Comparison of ENCODE assay signal across 8 cellular contexts in the genomic region with DNA sequence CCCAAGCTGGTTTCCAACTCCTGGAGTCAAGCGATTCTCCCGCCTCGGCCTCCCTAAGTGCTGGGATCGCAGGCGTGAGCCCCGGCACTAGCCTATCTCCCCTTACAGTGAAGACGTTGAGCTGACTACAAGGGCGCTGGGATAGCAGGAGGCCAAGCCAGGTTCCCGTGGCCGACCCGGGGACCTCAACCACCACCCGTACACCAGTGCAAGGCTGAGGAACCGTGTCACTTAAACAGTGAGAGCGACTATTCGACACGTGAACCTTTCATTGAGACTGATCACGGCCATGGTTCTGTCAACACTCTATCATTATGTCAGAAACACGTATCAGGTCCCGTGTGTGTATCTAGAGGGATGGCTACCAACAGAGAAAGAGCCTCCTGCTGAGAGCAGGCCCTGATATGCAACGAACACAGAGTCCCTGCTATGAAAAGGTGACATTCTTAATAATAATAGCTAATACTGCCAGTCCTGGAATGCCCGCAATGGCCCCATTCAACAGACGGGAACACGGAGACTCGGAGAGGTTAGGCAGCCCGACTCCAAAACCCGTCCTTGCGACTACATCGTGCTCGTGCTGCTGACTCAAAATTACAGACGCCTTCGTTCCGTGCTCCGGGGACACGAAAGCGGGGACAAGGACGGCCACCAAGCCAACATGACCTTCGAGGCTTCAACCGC. TPM values are rescaled to one million over a fixed set of nuclear protein-coding genes. Genes with fewer than 3 reads are reported as not detected.
DNase-seq lines count a peak whose midpoint lies in the region; ATAC-seq and TF ChIP-seq lines count a peak whose summit lies in the region.

No MANE protein-coding gene starts in this region.

- H3K23ac ChIP-seq in trophoblast cell (ENCODE audit: low read length) = no peak overlapping the region

- peaks cover 13% of the 10 kb centered on the region for H3K79me1 ChIP-seq in trophoblast cell (ENCODE audit: low read length)

- H3K4me2 ChIP-seq in trophoblast cell (ENCODE audit: low read length) = peak overlapping the region; percentile 77

- H3K18ac ChIP-seq in trophoblast cell (ENCODE audit: low read length) = peak overlapping the region; percentile 92

- peak overlapping the region; percentile 99 for H3K4ac ChIP-seq in trophoblast cell (ENCODE audit: low read depth, low read length)

- H3K79me2 ChIP-seq in trophoblast cell (ENCODE audit: control insufficient read depth, insufficient read depth, low read length, poor library complexity) = peaks cover 32% of the 10 kb centered on the region

- DNase-seq in G401 (ENCODE audit: low spot score) = peak; percentile 17
- no peak for DNase-seq in Jurkat, Clone E6-1 (ENCODE audit: low read depth, low spot score)
- peak; percentile 57 for DNase-seq in activated CD8-positive, alpha-beta memory T cell treated with anti-CD3 and anti-CD28 coated beads, Interleukin-2, amount 50 U/mL, for 48 hours
- DNase-seq in foreskin keratinocyte = peak in 1 of 2 donors; percentile 29
- peak in 1 of 2 donors; percentile 33 for DNase-seq in trophoblast cell
- no peak for DNase-seq in stimulated activated naive CD4-positive, alpha-beta T cell treated with Interleukin-2 at 50 U/mL for 16 hours (lab: John Stamatoyannopoulos, UW)
- DNase-seq in medulla oblongata (ENCODE audit: extremely low spot score) = no peak

- no peaks in the 10 kb centered on the region for H3K27me3 ChIP-seq in foreskin keratinocyte
- H3K27me3 ChIP-seq in trophoblast cell (ENCODE audit: insufficient read depth, low read length) = no peaks in the 10 kb centered on the region

- peak overlapping the region; percentile 97 for H3K14ac ChIP-seq in trophoblast cell (ENCODE audit: low read length)

- no peak overlapping the region for H2BK12ac ChIP-seq in trophoblast cell (ENCODE audit: low read length)

- no peaks in the 10 kb centered on the region for H3K36me3 ChIP-seq in trophoblast cell (ENCODE audit: control insufficient read depth in 1 of 2, insufficient read depth in 2 of 2, low read length in 2 of 2)

- peak overlapping the region; percentile 63 for H3K4me3 ChIP-seq in Jurkat, Clone E6-1 (ENCODE audit: low read length)
- H3K4me3 ChIP-seq in trophoblast cell (ENCODE audit: low read depth, low read length) = peak overlapping the region; percentile 93

- peak overlapping the region; percentile 41 for H2AK5ac ChIP-seq in trophoblast cell (ENCODE audit: low read length)

- peak overlapping the region; percentile 93 for H4K8ac ChIP-seq in trophoblast cell (ENCODE audit: low read depth, low read length)

- H3K27ac ChIP-seq in foreskin keratinocyte (peak overlapping the region; percentile 99), trophoblast cell (ENCODE audit: low read depth, low read length) (peak overlapping the region; percentile 99)

- H2BK120ac ChIP-seq in trophoblast cell (ENCODE audit: insufficient read depth, low read length, poor library complexity) = peak overlapping the region; percentile 89

- no peak for ATAC-seq in foreskin keratinocyte
- no peak for ATAC-seq in HG02610 (IDR thresholded peaks at IDR 0.05; ENCODE audit: unreplicated experiment)

- H4K91ac ChIP-seq in trophoblast cell (ENCODE audit: low read depth, low read length) = peak overlapping the region; percentile 97

- in situ Hi-C loops in G401 (cut with HindIII; ENCODE audit: low sequenced_read_pairs) = no loop called here

- H3K4me1 ChIP-seq in foreskin keratinocyte (no peaks in the 10 kb centered on the region), trophoblast cell (ENCODE audit: control insufficient read depth in 1 of 2, insufficient read depth in 2 of 2, low read length in 2 of 2) (peaks cover 8% of the 10 kb centered on the region in 2 experiments)

- peak overlapping the region; percentile 74 for H3K9ac ChIP-seq in trophoblast cell (ENCODE audit: low read length)

- no peak for TF ChIP-seq CTCF in foreskin keratinocyte (conservative IDR thresholded peaks at IDR 0.05)

- H2BK5ac ChIP-seq in trophoblast cell (ENCODE audit: low read depth, low read length, poor library complexity) = peak overlapping the region; percentile 97

- no CpG with 5 or more reads among the region's 38 CpGs for WGBS in trophoblast cell (ENCODE audit: extremely low coverage, insufficient coverage, insufficient read length)

- H3K9me3 ChIP-seq in trophoblast cell (ENCODE audit: insufficient read depth, low read depth, low read length) = no peaks in the 10 kb centered on the region

- H2AFZ ChIP-seq in trophoblast cell (ENCODE audit: insufficient read depth, low read length, poor library complexity) = peak overlapping the region; percentile 56

- H4K12ac ChIP-seq in trophoblast cell (ENCODE audit: low read depth, low read length) = peak overlapping the region; percentile 40

RNA-seq across cellular contexts. Expression of gene AFG3L2, which starts 0.9 kb away (rescaled TPM):
- 84.5 and 107 TPM in 2 replicates for total RNA-seq in G401 (2014; rRNA removed; shearing (Covaris generic))
- polyA plus RNA-seq in Jurkat, Clone E6-1 (2012; ENCODE audit: insufficient read depth, insufficient read length) = 42.8 TPM
- 48.1 and 57.0 TPM in 2 replicates for total RNA-seq in foreskin keratinocyte
- 27.0 and 33.1 TPM in 2 replicates for polyA plus RNA-seq in foreskin keratinocyte
- polyA plus RNA-seq in trophoblast cell (2013) = 25.2 and 26.2 TPM in 2 replicates

RNA-seq across cellular contexts. Expression of gene PRELID3A, which starts 31.6 kb away (rescaled TPM):
- 11.7 and 15.6 TPM in 2 replicates for total RNA-seq in G401 (2014; rRNA removed; shearing (Covaris generic))
- not detected for polyA plus RNA-seq in Jurkat, Clone E6-1 (2012; ENCODE audit: insufficient read depth, insufficient read length)
- 3.6 and 4.5 TPM in 2 replicates for total RNA-seq in foreskin keratinocyte
- 3.7 and 3.9 TPM in 2 replicates for polyA plus RNA-seq in foreskin keratinocyte
- polyA plus RNA-seq in trophoblast cell (2013) = 0.59 and 0.82 TPM in 2 replicates

Comparison
In these comparisons a context has a peak if more than half of its experiments do, and no peak if none do; other contexts are left out.
1. DNase-seq: peak in G401 (single experiment) and activated CD8-positive, alpha-beta memory T cell treated with anti-CD3 and anti-CD28 coated beads, Interleukin-2, amount 50 U/mL, for 48 hours (single experiment); none in Jurkat, Clone E6-1 (single experiment), stimulated activated naive CD4-positive, alpha-beta T cell treated with Interleukin-2 at 50 U/mL for 16 hours (single experiment) and medulla oblongata (single experiment).